ENCODE assay signal across 8 cellular contexts in the genomic region with DNA sequence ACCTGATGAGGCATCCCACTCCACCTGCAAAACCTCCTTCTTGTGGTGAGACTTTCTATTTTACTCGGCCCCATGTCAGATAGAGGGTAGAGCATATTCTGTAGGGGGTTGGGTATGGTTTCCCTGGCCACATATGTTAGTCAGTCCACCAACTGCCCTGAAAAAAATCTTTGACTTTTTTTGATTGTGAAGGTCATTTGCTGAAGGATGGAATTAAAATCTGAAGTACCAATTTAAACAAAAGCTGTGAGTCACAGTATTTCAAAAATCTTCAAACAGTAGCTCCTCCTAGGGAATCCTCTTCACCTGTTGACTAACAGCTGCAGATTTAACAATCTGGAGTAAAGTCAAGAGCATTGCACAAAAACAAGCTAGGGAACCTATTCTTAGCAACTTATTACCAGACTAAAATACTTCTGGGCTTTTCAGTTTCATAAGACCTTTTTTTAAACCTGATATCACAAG. TPM values are rescaled to one million over a fixed set of nuclear protein-coding genes. Genes with fewer than 3 reads are reported as not detected.
DNase-seq lines count a peak whose midpoint lies in the region; ATAC-seq and TF ChIP-seq lines count a peak whose summit lies in the region.

No MANE protein-coding gene starts in this region.

- H3K4me3 Mint-ChIP-seq in immature natural killer cell: no peak overlapping the region

- no peaks in the 10 kb centered on the region for H3K4me1 Mint-ChIP-seq in immature natural killer cell

- H3K27me3 Mint-ChIP-seq in immature natural killer cell (ENCODE audit: low read depth in 3 of 3): peaks cover 2 to 15% (median 8%) of the 10 kb centered on the region in 3 donors

- no peak for TF ChIP-seq CTCF in epithelial cell of esophagus (IDR thresholded peaks at IDR 0.05; ENCODE audit: insufficient read depth, low read depth, low read length, missing control alignments)

- no peak overlapping the region for H3K4me3 ChIP-seq in epithelial cell of esophagus (ENCODE audit: low read length)

- DNase-seq in epithelial cell of esophagus (ENCODE audit: low read depth) (peak; percentile 32), OCI-M1 (lab: John Stamatoyannopoulos, UW) (no peak), T-helper 9 cell (no peak), immature natural killer cell (no peak), GDM1 (lab: John Stamatoyannopoulos, UW) (no peak)

- no peaks in the 10 kb centered on the region for H3K36me3 Mint-ChIP-seq in immature natural killer cell

- no peak overlapping the region for H3K27ac Mint-ChIP-seq in immature natural killer cell

- peak; percentile 62 for ATAC-seq in GM18861 (IDR thresholded peaks at IDR 0.05; ENCODE audit: unreplicated experiment)
- peak; percentile 78 for ATAC-seq in GM19468 (IDR thresholded peaks at IDR 0.05; ENCODE audit: extremely low read depth, unreplicated experiment)
- peak; percentile 95 for ATAC-seq in HG03064 (IDR thresholded peaks at IDR 0.05; ENCODE audit: low read depth, unreplicated experiment)

- H3K9me3 Mint-ChIP-seq in immature natural killer cell: no peaks in the 10 kb centered on the region

RNA-seq across cellular contexts. Expression of gene CCDC110, which starts 8.0 kb away (rescaled TPM):
- polyA plus RNA-seq in immature natural killer cell: not detected

RNA-seq across cellular contexts. Expression of gene UFSP2, which starts 53.8 kb away (rescaled TPM):
- 10 to 100 TPM; 24.9 to 54.2 (median 31.9) TPM for polyA plus RNA-seq in immature natural killer cell

RNA-seq across cellular contexts. Expression of gene PDLIM3, which starts 55.8 kb away (rescaled TPM):
- not detected for polyA plus RNA-seq in immature natural killer cell
